Comparison of ENCODE assay signal across 1 cellular context in the genomic region with DNA sequence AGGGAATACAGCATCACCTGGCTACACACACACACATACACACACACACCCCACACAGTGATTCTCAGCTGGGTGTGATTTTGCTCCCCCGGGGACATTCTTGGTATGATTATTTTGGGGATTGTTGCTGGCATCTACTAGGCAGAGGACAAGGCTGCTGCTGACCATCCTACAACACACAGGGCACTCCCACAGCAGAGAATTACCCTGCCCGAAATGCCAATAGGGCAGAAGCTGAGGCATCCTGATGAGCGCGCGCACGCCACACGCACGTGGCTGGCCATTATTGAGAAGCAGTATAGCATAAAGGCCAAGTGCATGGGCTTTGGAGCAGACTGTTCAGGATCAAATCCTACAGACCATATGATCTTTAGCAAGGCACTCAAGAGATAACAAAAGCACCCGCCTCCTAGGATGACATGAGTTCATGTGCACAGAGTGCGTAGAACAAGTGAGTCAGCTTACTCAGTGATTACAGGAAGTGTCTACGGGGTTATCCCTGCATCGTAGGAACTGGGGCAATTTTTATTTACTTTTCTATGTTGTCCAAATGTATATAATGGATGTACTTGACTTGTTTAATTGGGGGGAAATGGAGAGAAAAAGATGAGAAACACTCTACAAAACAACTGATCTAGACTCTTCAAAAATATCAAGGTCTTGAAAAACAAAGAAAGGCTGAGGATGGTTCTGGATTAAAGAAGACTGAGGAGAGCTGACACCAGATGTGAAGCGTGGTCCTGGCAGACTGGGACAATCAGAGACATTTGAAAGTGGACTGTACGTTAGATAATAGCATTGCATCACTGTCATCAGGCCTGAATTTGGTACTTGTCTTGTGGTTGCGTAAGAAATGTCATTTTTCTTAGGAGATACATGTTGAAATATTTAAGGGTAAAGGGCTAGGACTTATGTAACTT.
TF ChIP-seq lines count a peak whose summit lies in the region.

No MANE protein-coding gene starts in this region.

TF ChIP-seq in H1, 55 proteins besides CTCF, POLR2A, EP300 and RAD21:
- TF ChIP-seq RFX5 (IDR thresholded peaks at IDR 0.05; ENCODE audit: borderline replicate concordance, low read depth, low read length) (no peak), SIRT6 (IDR thresholded peaks at IDR 0.05; ENCODE audit: low read length) (no peak), RNF2 (IDR thresholded peaks at IDR 0.05; ENCODE audit: borderline replicate concordance, low read depth, low read length, missing control alignments, poor library complexity, severe bottlenecking) (no peak), CBX5 (IDR thresholded peaks at IDR 0.05; ENCODE audit: low read depth, low read length) (no peak), EGR1 (IDR thresholded peaks at IDR 0.05; ENCODE audit: borderline replicate concordance, low read depth, low read length) (no peak), TCF12 (IDR thresholded peaks at IDR 0.05; ENCODE audit: low read depth, low read length) (no peak), CHD2 (IDR thresholded peaks at IDR 0.05; ENCODE audit: low read length) (no peak)
